ENCODE assay signal across 18 cellular contexts in genomic region chr10:75014516-75015230, GRCh38.
DNase-seq lines count a peak whose midpoint lies in the region; ATAC-seq and FAIRE-seq lines count a peak whose summit lies in the region.
"Had no signal": no experiment of that assay in that cellular context is flagged by ENCODE, and none has a peak within 500 bp of the region (broad histone marks: within the 10 kb centered on the region; RNA-seq: fewer than 3 reads in every experiment).

No MANE protein-coding gene starts in this region.

- peaks cover 27% of the 10 kb centered on the region for H3K4me1 Mint-ChIP-seq in activated naive CD8-positive, alpha-beta T cell treated with anti-CD3 and anti-CD28 coated beads, Interleukin-2, amount 10 ng/mL, durations not matched to agents 7 days and 5 days
- peaks cover 33% of the 10 kb centered on the region for H3K4me1 Mint-ChIP-seq in activated T-helper 2 cell treated with anti-CD3 and anti-CD28 coated beads, Interferon-gamma antibody, Interleukin-2, Interleukin-4, amounts not matched to agents 10 μg/mL and 5 μg/mL and 100 μg/mL, durations not matched to agents 14 hours and 24 hours and 36 hours (ENCODE audit: low read depth)

- peaks cover 28% of the 10 kb centered on the region for H3K36me3 Mint-ChIP-seq in activated naive CD8-positive, alpha-beta T cell treated with anti-CD3 and anti-CD28 coated beads, Interleukin-2, amount 10 ng/mL, durations not matched to agents 7 days and 5 days
- H3K36me3 Mint-ChIP-seq in activated T-helper 2 cell treated with anti-CD3 and anti-CD28 coated beads, Interferon-gamma antibody, Interleukin-2, Interleukin-4, amounts not matched to agents 10 μg/mL and 5 μg/mL and 100 μg/mL, durations not matched to agents 14 hours and 24 hours and 36 hours (ENCODE audit: low read depth) = peaks cover 28% of the 10 kb centered on the region

- no peak overlapping the region for H3K27ac ChIP-seq in small intestine (ENCODE audit: low read depth in 1 of 2, low read length in 1 of 2)
- H3K27ac ChIP-seq: brain microvascular endothelial cell, epithelial cell of prostate, foreskin keratinocyte, tibial artery had no signal

- POLR2A ChIA-PET in activated naive CD8-positive, alpha-beta T cell treated with anti-CD3 and anti-CD28 coated beads, Interleukin-2, amount 10 ng/mL, durations not matched to agents 7 days and 5 days (lab: Charles Lee) = interaction anchor here (0.8 to 1.0 kb wide), 2 partner anchors 19 to 825 kb away, joined by 3 read pairs; no protein-coding TSS in a partner anchor

- intact Hi-C loops in activated T-helper 2 cell treated with anti-CD3 and anti-CD28 coated beads, Interferon-gamma antibody, Interleukin-2, Interleukin-4, amounts not matched to agents 10 μg/mL and 5 μg/mL and 100 μg/mL, durations not matched to agents 14 hours and 24 hours and 36 hours (cut with micrococcal nuclease) = loop anchor here (5.0 kb wide), 1 partner anchor 37 kb away; no protein-coding TSS in a partner anchor

- H3K9me3 ChIP-seq in small intestine (ENCODE audit: control insufficient read depth, low read depth) = no peaks in the 10 kb centered on the region
- H3K9me3 ChIP-seq: SK-N-SH, tibial artery had no signal

- peak; percentile 14 for DNase-seq in activated CD8-positive, alpha-beta memory T cell treated with anti-CD3 and anti-CD28 coated beads, Interleukin-2, amount 50 U/mL, for 1 hour (ENCODE audit: extremely low read depth)
- DNase-seq in activated CD8-positive, alpha-beta memory T cell treated with anti-CD3 and anti-CD28 coated beads for 24 hours = no peak
- no peak for DNase-seq in GM19239 (ENCODE audit: insufficient read length, low spot score)
- DNase-seq in activated naive CD8-positive, alpha-beta T cell treated with anti-CD3 and anti-CD28 coated beads, Interleukin-2, amount 10 ng/mL, durations not matched to agents 7 days and 5 days = no peak
- DNase-seq in small intestine = peak; percentile 50
- DNase-seq in activated T-helper 2 cell treated with anti-CD3 and anti-CD28 coated beads, Interferon-gamma antibody, Interleukin-2, Interleukin-4, amounts not matched to agents 10 μg/mL and 5 μg/mL and 100 μg/mL, durations not matched to agents 14 hours and 24 hours and 36 hours (ENCODE audit: low spot score) = no peak
- no peak for DNase-seq in OCI-M2 (lab: John Stamatoyannopoulos, UW; ENCODE audit: unreplicated experiment)
- no peak for DNase-seq in amygdala (lab: John Stamatoyannopoulos, UW)
- DNase-seq: C1 segment of cervical spinal cord, DMS79 treated with DMSO at 0.1 percent for 48 hours, foreskin keratinocyte, hypothalamus, NCI-H1417, tibial artery had no signal

- H3K27ac Mint-ChIP-seq in activated naive CD8-positive, alpha-beta T cell treated with anti-CD3 and anti-CD28 coated beads, Interleukin-2, amount 10 ng/mL, durations not matched to agents 7 days and 5 days = peak overlapping the region; percentile 70
- no peak overlapping the region for H3K27ac Mint-ChIP-seq in activated T-helper 2 cell treated with anti-CD3 and anti-CD28 coated beads, Interferon-gamma antibody, Interleukin-2, Interleukin-4, amounts not matched to agents 10 μg/mL and 5 μg/mL and 100 μg/mL, durations not matched to agents 14 hours and 24 hours and 36 hours

- FAIRE-seq in GM19239 (lab: Jason Lieb, UNC) (peak; percentile 86), small intestine (lab: Jason Lieb, UNC) (no peak)
- FAIRE-seq: H1 had no signal

- ATAC-seq in activated naive CD8-positive, alpha-beta T cell treated with anti-CD3 and anti-CD28 coated beads, Interleukin-2, amount 10 ng/mL, durations not matched to agents 7 days and 5 days (ENCODE audit: low read depth) = peak; percentile 81
- ATAC-seq: foreskin keratinocyte had no signal

- no peaks in the 10 kb centered on the region for H3K36me3 ChIP-seq in small intestine (ENCODE audit: control insufficient read depth in 2 of 2, insufficient read depth in 2 of 2, low read length in 2 of 2)
- H3K36me3 ChIP-seq: brain microvascular endothelial cell had no signal

- WGBS in small intestine, 3 donors = 71 to 85% (median 74%) methylated on average over 6 of the region's 6 CpGs

- H3K4me3 Mint-ChIP-seq in activated naive CD8-positive, alpha-beta T cell treated with anti-CD3 and anti-CD28 coated beads, Interleukin-2, amount 10 ng/mL, durations not matched to agents 7 days and 5 days = peak overlapping the region; percentile 44
- no peak overlapping the region for H3K4me3 Mint-ChIP-seq in activated T-helper 2 cell treated with anti-CD3 and anti-CD28 coated beads, Interferon-gamma antibody, Interleukin-2, Interleukin-4, amounts not matched to agents 10 μg/mL and 5 μg/mL and 100 μg/mL, durations not matched to agents 14 hours and 24 hours and 36 hours (ENCODE audit: low read depth)

- peaks cover 0 to 10% of the 10 kb centered on the region in 2 donors for H3K4me1 ChIP-seq in small intestine (ENCODE audit: control insufficient read depth in 2 of 2, insufficient read depth in 1 of 2, low read depth in 1 of 2, low read length in 1 of 2)
- H3K4me1 ChIP-seq: foreskin keratinocyte had no signal

- H3K27me3 Mint-ChIP-seq in activated naive CD8-positive, alpha-beta T cell treated with anti-CD3 and anti-CD28 coated beads, Interleukin-2, amount 10 ng/mL, durations not matched to agents 7 days and 5 days = no peaks in the 10 kb centered on the region
- H3K27me3 Mint-ChIP-seq in activated T-helper 2 cell treated with anti-CD3 and anti-CD28 coated beads, Interferon-gamma antibody, Interleukin-2, Interleukin-4, amounts not matched to agents 10 μg/mL and 5 μg/mL and 100 μg/mL, durations not matched to agents 14 hours and 24 hours and 36 hours (ENCODE audit: low read depth) = no peaks in the 10 kb centered on the region

- no peaks in the 10 kb centered on the region for H3K27me3 ChIP-seq in small intestine (ENCODE audit: control insufficient read depth in 2 of 2, insufficient read depth in 2 of 2, low read length in 2 of 2)
- H3K27me3 ChIP-seq: brain microvascular endothelial cell, foreskin keratinocyte, tibial artery had no signal

- H3K9me3 Mint-ChIP-seq in activated naive CD8-positive, alpha-beta T cell treated with anti-CD3 and anti-CD28 coated beads, Interleukin-2, amount 10 ng/mL, durations not matched to agents 7 days and 5 days = no peaks in the 10 kb centered on the region
- H3K9me3 Mint-ChIP-seq in activated T-helper 2 cell treated with anti-CD3 and anti-CD28 coated beads, Interferon-gamma antibody, Interleukin-2, Interleukin-4, amounts not matched to agents 10 μg/mL and 5 μg/mL and 100 μg/mL, durations not matched to agents 14 hours and 24 hours and 36 hours = no peaks in the 10 kb centered on the region

- no peak overlapping the region for H3K4me3 ChIP-seq in small intestine (ENCODE audit: low read depth in 1 of 2, low read length in 2 of 2)
- H3K4me3 ChIP-seq: tibial artery had no signal

Comparison
In these comparisons a context has a peak if more than half of its experiments do, and no peak if none do; other contexts are left out.
1. DNase-seq: peak in activated CD8-positive, alpha-beta memory T cell treated with anti-CD3 and anti-CD28 coated beads, Interleukin-2, amount 50 U/mL, for 1 hour (single experiment) and small intestine (single experiment); none in activated CD8-positive, alpha-beta memory T cell treated with anti-CD3 and anti-CD28 coated beads for 24 hours (single experiment), GM19239 (single experiment), activated naive CD8-positive, alpha-beta T cell treated with anti-CD3 and anti-CD28 coated beads, Interleukin-2, amount 10 ng/mL, durations not matched to agents 7 days and 5 days (single experiment), activated T-helper 2 cell treated with anti-CD3 and anti-CD28 coated beads, Interferon-gamma antibody, Interleukin-2, Interleukin-4, amounts not matched to agents 10 μg/mL and 5 μg/mL and 100 μg/mL, durations not matched to agents 14 hours and 24 hours and 36 hours (single experiment), OCI-M2 (single experiment) and amygdala (0 of 56).